In the genomic region with DNA sequence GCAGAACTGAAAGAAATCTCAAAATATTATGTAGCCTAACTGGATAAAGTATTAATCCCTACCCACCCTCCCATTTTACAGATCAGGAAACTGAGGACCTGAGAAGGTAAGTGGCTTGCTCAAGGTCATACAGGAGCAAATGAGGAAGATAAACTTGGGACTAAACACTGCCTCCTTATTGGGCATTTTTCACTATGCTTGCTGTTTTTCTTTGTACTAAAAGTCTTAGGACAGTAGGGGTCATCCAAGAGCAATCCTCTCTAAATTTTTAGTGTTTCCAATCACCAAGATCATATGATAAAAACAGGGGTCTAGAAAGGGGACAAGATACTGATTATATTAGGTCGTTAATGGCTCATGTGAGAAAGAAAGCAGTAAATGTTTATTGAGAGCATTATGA, we compare ENCODE assay signal across 11 cellular contexts.
A peak's percentile ranks its signal among the peaks of the same experiment; 100 is the strongest.
DNase-seq lines count a peak whose midpoint lies in the region; ATAC-seq and TF ChIP-seq lines count a peak whose summit lies in the region.
"Had no signal": no experiment of that assay in that cellular context is flagged by ENCODE, and none has a peak within 500 bp of the region (broad histone marks: within the 10 kb centered on the region; RNA-seq: fewer than 3 reads in every experiment).

No MANE protein-coding gene starts in this region.

- H3K4me1 ChIP-seq in foreskin keratinocyte, result no peaks in the 10 kb centered on the region
- H3K4me1 ChIP-seq in sigmoid colon, result no peaks in the 10 kb centered on the region
- H3K4me1 ChIP-seq: right lobe of liver had no signal

- 6 to 33% methylated on average over 1 of the region's 1 CpG for WGBS in sigmoid colon, 2 donors

- H3K27ac ChIP-seq in foreskin keratinocyte, result no peak overlapping the region
- H3K27ac ChIP-seq in sigmoid colon, result no peak overlapping the region
- H3K27ac ChIP-seq: right lobe of liver had no signal

- H3K9me3 ChIP-seq in sigmoid colon, result no peaks in the 10 kb centered on the region
- H3K9me3 ChIP-seq: right lobe of liver had no signal

- intact Hi-C loops in sigmoid colon (cut with DNase I), result loop anchor here (10.0 kb wide), 1 partner anchor 837 kb away; no protein-coding TSS in a partner anchor

- no peak for DNase-seq in AG09309 (ENCODE audit: low read depth)
- peak; percentile 42 for DNase-seq in RKO (ENCODE audit: low spot score)
- DNase-seq in foreskin keratinocyte, result no peak
- no peak for DNase-seq in sigmoid colon
- DNase-seq in stimulated activated CD4-positive, alpha-beta T cell treated with anti-CD3 and anti-CD28 coated beads, Interleukin-2, amount 100 ng/mL, for 48 hours, result no peak
- DNase-seq: activated CD4-positive, alpha-beta memory T cell treated with anti-CD3 and anti-CD28 coated beads, Interleukin-2, amount 10 ng/mL, durations not matched to agents 7 days and 5 days; caudate nucleus; right lobe of liver had no signal

- no peak for TF ChIP-seq EP300 in sigmoid colon (IDR thresholded peaks at IDR 0.05)

- H3K4me3 ChIP-seq in AG09309 (ENCODE audit: control insufficient read depth, low read depth, low read length), result no peak overlapping the region
- no peak overlapping the region for H3K4me3 ChIP-seq in sigmoid colon
- H3K4me3 ChIP-seq: right lobe of liver had no signal

- TF ChIP-seq POLR2A in sigmoid colon (IDR thresholded peaks at IDR 0.05), result no peak

- H3K36me3 ChIP-seq in sigmoid colon, result no peaks in the 10 kb centered on the region
- H3K36me3 ChIP-seq: right lobe of liver had no signal

- ATAC-seq in GM21360 (IDR thresholded peaks at IDR 0.05; ENCODE audit: unreplicated experiment), result peak; percentile 54
- ATAC-seq in foreskin keratinocyte, result peak; percentile 23
- ATAC-seq in HG03095 (IDR thresholded peaks at IDR 0.05; ENCODE audit: unreplicated experiment), result no peak
- no peak for ATAC-seq in HG03039 (IDR thresholded peaks at IDR 0.05; ENCODE audit: unreplicated experiment)

- peak; percentile 54 for TF ChIP-seq CTCF in AG09309 (IDR thresholded peaks at IDR 0.05; ENCODE audit: control insufficient read depth, insufficient read depth, low read depth, low read length, missing control alignments)
- TF ChIP-seq CTCF in foreskin keratinocyte (conservative IDR thresholded peaks at IDR 0.05), result peak; percentile 55
- no peak for TF ChIP-seq CTCF in sigmoid colon (IDR thresholded peaks at IDR 0.05)

- H3K27me3 ChIP-seq in foreskin keratinocyte, result peaks cover 2% of the 10 kb centered on the region
- no peaks in the 10 kb centered on the region for H3K27me3 ChIP-seq in sigmoid colon
- H3K27me3 ChIP-seq: right lobe of liver had no signal

Comparison
In these comparisons a context has a peak if more than half of its experiments do, and no peak if none do; other contexts are left out.
1. CTCF ChIP-seq: peak in AG09309 (single experiment) and foreskin keratinocyte (single experiment); none in sigmoid colon (0 of 4).
2. ATAC-seq: peak in GM21360 (single experiment) and foreskin keratinocyte (single experiment); none in HG03095 (single experiment) and HG03039 (single experiment).